ENCODE assay signal across 1 cellular context in the genomic region with DNA sequence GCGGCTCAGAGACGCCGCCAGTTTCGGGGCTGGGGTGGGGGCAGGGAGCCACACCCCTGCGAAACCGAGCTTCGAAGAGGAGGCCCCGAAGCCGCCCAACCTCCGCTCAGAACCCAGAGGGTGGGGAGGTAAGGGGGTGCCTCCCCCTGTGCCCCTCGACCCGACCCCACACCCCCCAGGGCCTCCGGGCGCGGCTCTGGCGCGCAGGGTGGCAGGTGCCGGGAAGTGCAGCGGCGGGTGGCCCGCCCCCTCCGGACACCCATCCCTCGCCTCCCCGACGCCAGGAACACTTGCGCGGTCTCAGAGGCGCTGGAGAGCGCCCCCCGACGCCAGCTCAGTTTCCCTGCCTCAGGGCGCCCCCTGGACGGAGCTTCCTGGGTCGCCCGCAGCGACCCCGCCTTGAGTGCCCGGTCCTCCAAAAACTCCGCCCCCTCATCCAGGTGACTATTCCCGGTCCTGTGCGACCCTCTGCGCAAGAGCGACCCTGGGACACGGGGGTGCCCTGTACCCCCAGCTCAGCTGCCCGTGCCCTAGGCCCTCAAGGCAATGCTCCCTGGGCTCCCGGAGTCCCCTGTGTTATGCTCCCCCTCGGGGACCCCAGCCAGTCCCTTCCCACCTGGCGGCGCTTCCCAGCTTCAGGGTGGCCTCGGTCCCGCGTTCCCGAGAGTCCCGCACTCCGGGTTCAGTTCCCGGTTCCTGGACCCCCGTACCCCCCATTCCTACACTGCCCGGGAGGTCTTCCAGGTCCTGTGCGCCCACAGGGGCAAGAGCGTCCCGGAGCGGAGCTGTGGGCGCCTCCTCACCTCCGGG.
TF ChIP-seq lines count a peak whose summit lies in the region.

No MANE protein-coding gene starts in this region.

TF ChIP-seq in HepG2, 621 proteins besides CTCF, POLR2A, EP300 and RAD21 (continues in another document):
- TF ChIP-seq ZNF670 (CRISPR knock-in tag; IDR thresholded peaks at IDR 0.05; ENCODE audit: borderline replicate concordance) (peak; percentile 71), ZNF572 (CRISPR knock-in tag; IDR thresholded peaks at IDR 0.05) (no peak), SMARCC2 (IDR thresholded peaks at IDR 0.05) (no peak), ZNF33B (CRISPR knock-in tag; IDR thresholded peaks at IDR 0.05) (no peak), MED1 (CRISPR knock-in tag; IDR thresholded peaks at IDR 0.05) (0 out of 2 replicates have a peak, but pooled peaks have one; percentile 21), NKX3-1 (CRISPR knock-in tag; IDR thresholded peaks at IDR 0.05) (peak; percentile 34; the same call in 1 of the 2 replicates), IKZF1 (IDR thresholded peaks at IDR 0.05) (no peak), EED (CRISPR knock-in tag; IDR thresholded peaks at IDR 0.05) (peak; percentile 62), ZNF552 (CRISPR knock-in tag; IDR thresholded peaks at IDR 0.05; ENCODE audit: borderline replicate concordance) (no peak), DNMT1 (CRISPR knock-in tag; IDR thresholded peaks at IDR 0.05) (peak; percentile 79), PTBP1 (IDR thresholded peaks at IDR 0.05; ENCODE audit: low read depth, low read length, poor library complexity, severe bottlenecking) (no peak), ZNF709 (CRISPR knock-in tag; IDR thresholded peaks at IDR 0.05) (peak; percentile 80; the same call in 1 of the 2 replicates), AHR (CRISPR knock-in tag; IDR thresholded peaks at IDR 0.05) (0 out of 2 replicates have a peak, but pooled peaks have one; percentile 25), BHLHE40 (IDR thresholded peaks at IDR 0.05; ENCODE audit: low read length) (no peak), ZMYM3 (CRISPR knock-in tag; IDR thresholded peaks at IDR 0.05) (peak; percentile 57), ERF (CRISPR knock-in tag; IDR thresholded peaks at IDR 0.05) (no peak; the same call in 1 of the 2 replicates), U2AF2 (IDR thresholded peaks at IDR 0.05; ENCODE audit: low read depth, low read length) (no peak), GATAD1 (CRISPR knock-in tag; IDR thresholded peaks at IDR 0.05) (no peak), ATF7-NPFF (CRISPR knock-in tag; IDR thresholded peaks at IDR 0.05; ENCODE audit: low read depth) (peak; percentile 80), NFATC3 (CRISPR knock-in tag; IDR thresholded peaks at IDR 0.05) (no peak), ZIK1 (CRISPR knock-in tag; IDR thresholded peaks at IDR 0.05; ENCODE audit: borderline replicate concordance, low read depth) (0 out of 2 replicates have a peak, but pooled peaks have one; percentile 3), ZNF891 (CRISPR knock-in tag; IDR thresholded peaks at IDR 0.05) (no peak), RXRB (CRISPR knock-in tag; IDR thresholded peaks at IDR 0.05; ENCODE audit: borderline replicate concordance) (peak; percentile 39; the same call in 1 of the 2 replicates), SOX5 (CRISPR knock-in tag; IDR thresholded peaks at IDR 0.05; ENCODE audit: borderline replicate concordance) (no peak), ELF4 (CRISPR knock-in tag; IDR thresholded peaks at IDR 0.05; ENCODE audit: borderline replicate concordance) (no peak), ZSCAN30 (CRISPR knock-in tag; IDR thresholded peaks at IDR 0.05) (no peak; the same call in 1 of the 2 replicates), THAP11 (CRISPR knock-in tag; IDR thresholded peaks at IDR 0.05) (0 out of 2 replicates have a peak, but pooled peaks have one; percentile 34), YY1 (IDR thresholded peaks at IDR 0.05; ENCODE audit: insufficient read depth, insufficient replicate concordance, low read depth, low read length) (peak; percentile 29), ZNF44 (CRISPR knock-in tag; IDR thresholded peaks at IDR 0.05) (no peak), ZC3H13 (CRISPR knock-in tag; IDR thresholded peaks at IDR 0.05) (0 out of 2 replicates have a peak, but pooled peaks have one; percentile 33), ZNF737 (CRISPR knock-in tag; IDR thresholded peaks at IDR 0.05; ENCODE audit: borderline replicate concordance) (no peak), ZEB1 (IDR thresholded peaks at IDR 0.05; ENCODE audit: insufficient replicate concordance, low read depth) (peak; percentile 80), TBP (CRISPR knock-in tag; IDR thresholded peaks at IDR 0.05) (no peak), TEAD2 (CRISPR knock-in tag; IDR thresholded peaks at IDR 0.05) (no peak), MYNN (CRISPR knock-in tag; IDR thresholded peaks at IDR 0.05; ENCODE audit: low read depth) (no peak), SMAD9 (CRISPR knock-in tag; IDR thresholded peaks at IDR 0.05) (0 out of 2 replicates have a peak, but pooled peaks have one; percentile 26), SIX1 (CRISPR knock-in tag; IDR thresholded peaks at IDR 0.05; ENCODE audit: borderline replicate concordance) (0 out of 2 replicates have a peak, but pooled peaks have one; percentile 9), RBFOX2 (IDR thresholded peaks at IDR 0.05; ENCODE audit: low read depth, low read length) (peak; percentile 26; the same call in 1 of the 2 replicates), ZMYM2 (CRISPR knock-in tag; IDR thresholded peaks at IDR 0.05) (peak; percentile 87), TSC22D2 (CRISPR knock-in tag; IDR thresholded peaks at IDR 0.05; ENCODE audit: borderline replicate concordance) (peak; percentile 48; the same call in 1 of the 2 replicates), ZSCAN20 (CRISPR knock-in tag; IDR thresholded peaks at IDR 0.05; ENCODE audit: borderline replicate concordance) (0 out of 2 replicates have a peak, but pooled peaks have one; percentile 28), TRIM24 (CRISPR knock-in tag; IDR thresholded peaks at IDR 0.05) (no peak)
- TF ChIP-seq, protein P1, sequence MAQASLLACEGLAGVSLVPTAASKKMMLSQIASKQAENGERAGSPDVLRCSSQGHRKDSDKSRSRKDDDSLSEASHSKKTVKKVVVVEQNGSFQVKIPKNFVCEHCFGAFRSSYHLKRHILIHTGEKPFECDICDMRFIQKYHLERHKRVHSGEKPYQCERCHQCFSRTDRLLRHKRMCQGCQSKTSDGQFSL (CRISPR knock-in tag; IDR thresholded peaks at IDR 0.05) = peak; percentile 87
- TF ChIP-seq, protein P2, sequence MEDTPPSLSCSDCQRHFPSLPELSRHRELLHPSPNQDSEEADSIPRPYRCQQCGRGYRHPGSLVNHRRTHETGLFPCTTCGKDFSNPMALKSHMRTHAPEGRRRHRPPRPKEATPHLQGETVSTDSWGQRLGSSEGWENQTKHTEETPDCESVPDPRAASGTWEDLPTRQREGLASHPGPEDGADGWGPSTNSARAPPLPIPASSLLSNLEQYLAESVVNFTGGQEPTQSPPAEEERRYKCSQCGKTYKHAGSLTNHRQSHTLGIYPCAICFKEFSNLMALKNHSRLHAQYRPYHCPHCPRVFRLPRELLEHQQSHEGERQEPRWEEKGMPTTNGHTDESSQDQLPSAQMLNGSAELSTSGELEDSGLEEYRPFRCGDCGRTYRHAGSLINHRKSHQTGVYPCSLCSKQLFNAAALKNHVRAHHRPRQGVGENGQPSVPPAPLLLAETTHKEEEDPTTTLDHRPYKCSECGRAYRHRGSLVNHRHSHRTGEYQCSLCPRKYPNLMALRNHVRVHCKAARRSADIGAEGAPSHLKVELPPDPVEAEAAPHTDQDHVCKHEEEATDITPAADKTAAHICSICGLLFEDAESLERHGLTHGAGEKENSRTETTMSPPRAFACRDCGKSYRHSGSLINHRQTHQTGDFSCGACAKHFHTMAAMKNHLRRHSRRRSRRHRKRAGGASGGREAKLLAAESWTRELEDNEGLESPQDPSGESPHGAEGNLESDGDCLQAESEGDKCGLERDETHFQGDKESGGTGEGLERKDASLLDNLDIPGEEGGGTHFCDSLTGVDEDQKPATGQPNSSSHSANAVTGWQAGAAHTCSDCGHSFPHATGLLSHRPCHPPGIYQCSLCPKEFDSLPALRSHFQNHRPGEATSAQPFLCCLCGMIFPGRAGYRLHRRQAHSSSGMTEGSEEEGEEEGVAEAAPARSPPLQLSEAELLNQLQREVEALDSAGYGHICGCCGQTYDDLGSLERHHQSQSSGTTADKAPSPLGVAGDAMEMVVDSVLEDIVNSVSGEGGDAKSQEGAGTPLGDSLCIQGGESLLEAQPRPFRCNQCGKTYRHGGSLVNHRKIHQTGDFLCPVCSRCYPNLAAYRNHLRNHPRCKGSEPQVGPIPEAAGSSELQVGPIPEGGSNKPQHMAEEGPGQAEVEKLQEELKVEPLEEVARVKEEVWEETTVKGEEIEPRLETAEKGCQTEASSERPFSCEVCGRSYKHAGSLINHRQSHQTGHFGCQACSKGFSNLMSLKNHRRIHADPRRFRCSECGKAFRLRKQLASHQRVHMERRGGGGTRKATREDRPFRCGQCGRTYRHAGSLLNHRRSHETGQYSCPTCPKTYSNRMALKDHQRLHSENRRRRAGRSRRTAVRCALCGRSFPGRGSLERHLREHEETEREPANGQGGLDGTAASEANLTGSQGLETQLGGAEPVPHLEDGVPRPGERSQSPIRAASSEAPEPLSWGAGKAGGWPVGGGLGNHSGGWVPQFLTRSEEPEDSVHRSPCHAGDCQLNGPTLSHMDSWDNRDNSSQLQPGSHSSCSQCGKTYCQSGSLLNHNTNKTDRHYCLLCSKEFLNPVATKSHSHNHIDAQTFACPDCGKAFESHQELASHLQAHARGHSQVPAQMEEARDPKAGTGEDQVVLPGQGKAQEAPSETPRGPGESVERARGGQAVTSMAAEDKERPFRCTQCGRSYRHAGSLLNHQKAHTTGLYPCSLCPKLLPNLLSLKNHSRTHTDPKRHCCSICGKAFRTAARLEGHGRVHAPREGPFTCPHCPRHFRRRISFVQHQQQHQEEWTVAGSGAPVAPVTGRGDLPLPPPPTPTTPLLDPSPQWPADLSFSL (CRISPR knock-in tag; IDR thresholded peaks at IDR 0.05) = no peak
- TF ChIP-seq, protein P3, sequence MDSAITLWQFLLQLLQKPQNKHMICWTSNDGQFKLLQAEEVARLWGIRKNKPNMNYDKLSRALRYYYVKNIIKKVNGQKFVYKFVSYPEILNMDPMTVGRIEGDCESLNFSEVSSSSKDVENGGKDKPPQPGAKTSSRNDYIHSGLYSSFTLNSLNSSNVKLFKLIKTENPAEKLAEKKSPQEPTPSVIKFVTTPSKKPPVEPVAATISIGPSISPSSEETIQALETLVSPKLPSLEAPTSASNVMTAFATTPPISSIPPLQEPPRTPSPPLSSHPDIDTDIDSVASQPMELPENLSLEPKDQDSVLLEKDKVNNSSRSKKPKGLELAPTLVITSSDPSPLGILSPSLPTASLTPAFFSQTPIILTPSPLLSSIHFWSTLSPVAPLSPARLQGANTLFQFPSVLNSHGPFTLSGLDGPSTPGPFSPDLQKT (CRISPR knock-in tag; IDR thresholded peaks at IDR 0.05; ENCODE audit: borderline replicate concordance) = no peak
- TF ChIP-seq, protein P4, sequence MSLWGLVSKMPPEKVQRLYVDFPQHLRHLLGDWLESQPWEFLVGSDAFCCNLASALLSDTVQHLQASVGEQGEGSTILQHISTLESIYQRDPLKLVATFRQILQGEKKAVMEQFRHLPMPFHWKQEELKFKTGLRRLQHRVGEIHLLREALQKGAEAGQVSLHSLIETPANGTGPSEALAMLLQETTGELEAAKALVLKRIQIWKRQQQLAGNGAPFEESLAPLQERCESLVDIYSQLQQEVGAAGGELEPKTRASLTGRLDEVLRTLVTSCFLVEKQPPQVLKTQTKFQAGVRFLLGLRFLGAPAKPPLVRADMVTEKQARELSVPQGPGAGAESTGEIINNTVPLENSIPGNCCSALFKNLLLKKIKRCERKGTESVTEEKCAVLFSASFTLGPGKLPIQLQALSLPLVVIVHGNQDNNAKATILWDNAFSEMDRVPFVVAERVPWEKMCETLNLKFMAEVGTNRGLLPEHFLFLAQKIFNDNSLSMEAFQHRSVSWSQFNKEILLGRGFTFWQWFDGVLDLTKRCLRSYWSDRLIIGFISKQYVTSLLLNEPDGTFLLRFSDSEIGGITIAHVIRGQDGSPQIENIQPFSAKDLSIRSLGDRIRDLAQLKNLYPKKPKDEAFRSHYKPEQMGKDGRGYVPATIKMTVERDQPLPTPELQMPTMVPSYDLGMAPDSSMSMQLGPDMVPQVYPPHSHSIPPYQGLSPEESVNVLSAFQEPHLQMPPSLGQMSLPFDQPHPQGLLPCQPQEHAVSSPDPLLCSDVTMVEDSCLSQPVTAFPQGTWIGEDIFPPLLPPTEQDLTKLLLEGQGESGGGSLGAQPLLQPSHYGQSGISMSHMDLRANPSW (CRISPR knock-in tag; IDR thresholded peaks at IDR 0.05; ENCODE audit: borderline replicate concordance) = no peak
- TF ChIP-seq, protein P5, sequence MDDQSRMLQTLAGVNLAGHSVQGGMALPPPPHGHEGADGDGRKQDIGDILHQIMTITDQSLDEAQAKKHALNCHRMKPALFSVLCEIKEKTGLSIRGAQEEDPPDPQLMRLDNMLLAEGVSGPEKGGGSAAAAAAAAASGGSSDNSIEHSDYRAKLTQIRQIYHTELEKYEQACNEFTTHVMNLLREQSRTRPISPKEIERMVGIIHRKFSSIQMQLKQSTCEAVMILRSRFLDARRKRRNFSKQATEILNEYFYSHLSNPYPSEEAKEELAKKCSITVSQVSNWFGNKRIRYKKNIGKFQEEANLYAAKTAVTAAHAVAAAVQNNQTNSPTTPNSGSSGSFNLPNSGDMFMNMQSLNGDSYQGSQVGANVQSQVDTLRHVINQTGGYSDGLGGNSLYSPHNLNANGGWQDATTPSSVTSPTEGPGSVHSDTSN (CRISPR knock-in tag; IDR thresholded peaks at IDR 0.05; ENCODE audit: borderline replicate concordance) = 0 out of 2 replicates have a peak, but pooled peaks have one; percentile 33
- TF ChIP-seq, protein P6, sequence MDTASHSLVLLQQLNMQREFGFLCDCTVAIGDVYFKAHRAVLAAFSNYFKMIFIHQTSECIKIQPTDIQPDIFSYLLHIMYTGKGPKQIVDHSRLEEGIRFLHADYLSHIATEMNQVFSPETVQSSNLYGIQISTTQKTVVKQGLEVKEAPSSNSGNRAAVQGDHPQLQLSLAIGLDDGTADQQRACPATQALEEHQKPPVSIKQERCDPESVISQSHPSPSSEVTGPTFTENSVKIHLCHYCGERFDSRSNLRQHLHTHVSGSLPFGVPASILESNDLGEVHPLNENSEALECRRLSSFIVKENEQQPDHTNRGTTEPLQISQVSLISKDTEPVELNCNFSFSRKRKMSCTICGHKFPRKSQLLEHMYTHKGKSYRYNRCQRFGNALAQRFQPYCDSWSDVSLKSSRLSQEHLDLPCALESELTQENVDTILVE (CRISPR knock-in tag; IDR thresholded peaks at IDR 0.05) = no peak
- TF ChIP-seq, protein P7, sequence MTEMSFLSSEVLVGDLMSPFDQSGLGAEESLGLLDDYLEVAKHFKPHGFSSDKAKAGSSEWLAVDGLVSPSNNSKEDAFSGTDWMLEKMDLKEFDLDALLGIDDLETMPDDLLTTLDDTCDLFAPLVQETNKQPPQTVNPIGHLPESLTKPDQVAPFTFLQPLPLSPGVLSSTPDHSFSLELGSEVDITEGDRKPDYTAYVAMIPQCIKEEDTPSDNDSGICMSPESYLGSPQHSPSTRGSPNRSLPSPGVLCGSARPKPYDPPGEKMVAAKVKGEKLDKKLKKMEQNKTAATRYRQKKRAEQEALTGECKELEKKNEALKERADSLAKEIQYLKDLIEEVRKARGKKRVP (CRISPR knock-in tag; IDR thresholded peaks at IDR 0.05) = no peak
